Comparison of ENCODE assay signal across 20 cellular contexts in the genomic region with DNA sequence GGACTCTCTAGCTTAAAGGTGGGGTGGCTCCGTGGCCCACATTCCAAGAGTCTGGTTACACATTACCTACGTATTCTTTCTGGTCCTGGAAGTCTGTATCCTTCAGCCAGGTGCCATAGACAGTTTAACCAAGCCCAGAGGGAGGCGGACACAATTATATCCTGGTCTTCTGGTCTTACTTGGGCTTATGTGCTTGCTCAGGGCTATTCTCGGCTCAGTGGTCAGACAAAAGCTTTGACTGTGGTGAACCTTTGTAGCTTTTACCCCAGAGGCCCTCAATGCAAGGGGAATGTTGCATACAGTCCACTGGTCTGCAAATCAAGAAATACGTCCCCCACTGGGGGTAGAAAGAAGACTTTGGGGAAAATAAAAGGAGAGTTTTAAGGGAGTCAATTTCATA.
"Had no signal": no experiment of that assay in that cellular context is flagged by ENCODE, and none has a peak within 500 bp of the region (broad histone marks: within the 10 kb centered on the region; RNA-seq: fewer than 3 reads in every experiment).

No MANE protein-coding gene starts in this region.

- ATAC-seq: left cardiac atrium; natural killer cell; right lobe of liver; stimulated activated naive B cell treated with anti-CD40 and anti-IgM and Interleukin-4, amounts not matched to agents 10 μg/mL and 1 μg/mL and 100 μg/mL, for 72 hours; stimulated activated naive CD8-positive, alpha-beta T cell treated with anti-CD3 and anti-CD28 coated beads, Interleukin-15, Interleukin-2, amounts not matched to agents 100 U/mL and 50 U/mL, for 24 hours had no signal

- DNase-seq: hippocampal formation; kidney glomerular epithelial cell; naive B cell; natural killer cell; ovary; right lobe of liver; stimulated activated CD4-positive, alpha-beta T cell treated with anti-CD3 and anti-CD28 coated beads, Interleukin-12 subunit alpha, Interleukin-12 subunit beta, amount 100 ng/mL, for 4 hours; stimulated activated CD4-positive, alpha-beta T cell treated with anti-CD3 and anti-CD28 coated beads, Interleukin-15, amount 100 ng/mL, for 24 hours; stimulated activated CD4-positive, alpha-beta T cell treated with anti-CD3 and anti-CD28 coated beads, Interleukin-2, amount 100 ng/mL, for 24 hours; stimulated activated CD4-positive, alpha-beta T cell treated with anti-CD3 and anti-CD28 coated beads, Interleukin-4, amount 100 ng/mL, for 1 hour; stimulated activated naive B cell treated with anti-CD40 and anti-IgM and Interleukin-4, amounts not matched to agents 10 μg/mL and 1 μg/mL and 100 μg/mL, for 72 hours; stimulated activated naive CD8-positive, alpha-beta T cell treated with anti-CD3 and anti-CD28 coated beads, Interleukin-15, Interleukin-2, amounts not matched to agents 100 U/mL and 50 U/mL, for 24 hours; stomach; testis; trophoblast cell; uterus had no signal

- H3K4me3 ChIP-seq: ovary, right atrium auricular region, right lobe of liver, skin epidermis, stomach, testis, tibial artery, uterus had no signal

- H3K27me3 ChIP-seq: ovary, right atrium auricular region, right lobe of liver, stomach, testis, tibial artery, uterus had no signal

- H3K36me3 ChIP-seq: ovary, right atrium auricular region, right lobe of liver, stomach, tibial artery, uterus had no signal

- H3K27ac ChIP-seq: ovary, right lobe of liver, skin epidermis, stomach, testis, tibial artery, uterus had no signal

- H3K9me3 ChIP-seq: ovary, right lobe of liver, testis, tibial artery, uterus had no signal
